In genomic region chr4:6322761-6323566, GRCh38 we compare ENCODE assay signal across 1 cellular context.
TF ChIP-seq lines count a peak whose summit lies in the region.

No MANE protein-coding gene starts in this region.

TF ChIP-seq in HepG2, 621 proteins besides CTCF, POLR2A, EP300 and RAD21 (continued from another document and continues in another):
- TF ChIP-seq KLF12 (CRISPR knock-in tag; IDR thresholded peaks at IDR 0.05; ENCODE audit: borderline replicate concordance) = no peak
- no peak for TF ChIP-seq KLF6 (CRISPR knock-in tag; IDR thresholded peaks at IDR 0.05)
- TF ChIP-seq IRF2 (CRISPR knock-in tag; IDR thresholded peaks at IDR 0.05) = peak; percentile 33; the same call in 1 of the 2 replicates
- TF ChIP-seq IKZF4 (CRISPR knock-in tag; IDR thresholded peaks at IDR 0.05; ENCODE audit: borderline replicate concordance, low read depth, not compliant biosample characterization) = no peak
- TF ChIP-seq ZNF550 (CRISPR knock-in tag; IDR thresholded peaks at IDR 0.05; ENCODE audit: borderline replicate concordance) = no peak
- TF ChIP-seq EED (CRISPR knock-in tag; IDR thresholded peaks at IDR 0.05) = no peak
- TF ChIP-seq LCORL (IDR thresholded peaks at IDR 0.05) = no peak
- peak; percentile 60; the same call in 1 of the 2 replicates for TF ChIP-seq LCORL (CRISPR knock-in tag; IDR thresholded peaks at IDR 0.05)
- no peak for TF ChIP-seq SRSF4 (IDR thresholded peaks at IDR 0.05; ENCODE audit: low read depth, low read length, poor library complexity, severe bottlenecking)
- no peak for TF ChIP-seq PLSCR1 (CRISPR knock-in tag; IDR thresholded peaks at IDR 0.05; ENCODE audit: borderline replicate concordance)
- TF ChIP-seq ETV6 (CRISPR knock-in tag; conservative IDR thresholded peaks at IDR 0.05) = no peak
- TF ChIP-seq YY1 (IDR thresholded peaks at IDR 0.05; ENCODE audit: insufficient read depth, insufficient replicate concordance, low read depth, low read length) = peak; percentile 10
- TF ChIP-seq NCOA2 (CRISPR knock-in tag; IDR thresholded peaks at IDR 0.05) = peak; percentile 78; the same call in 1 of the 2 replicates
- no peak for TF ChIP-seq SCMH1 (CRISPR knock-in tag; IDR thresholded peaks at IDR 0.05; ENCODE audit: borderline replicate concordance)
- TF ChIP-seq NR0B2 (CRISPR knock-in tag; IDR thresholded peaks at IDR 0.05) = no peak; the same call in 1 of the 2 replicates
- TF ChIP-seq TFDP1 (CRISPR knock-in tag; IDR thresholded peaks at IDR 0.05; ENCODE audit: borderline replicate concordance) = no peak
- TF ChIP-seq ZNF691 (CRISPR knock-in tag; IDR thresholded peaks at IDR 0.05; ENCODE audit: borderline replicate concordance, low read depth) = no peak
- TF ChIP-seq ZNF614 (CRISPR knock-in tag; IDR thresholded peaks at IDR 0.05; ENCODE audit: borderline replicate concordance) = no peak
- TF ChIP-seq KAT8 (CRISPR knock-in tag; IDR thresholded peaks at IDR 0.05) = peak; percentile 53; the same call in 1 of the 2 replicates
- no peak for TF ChIP-seq ZNF629 (CRISPR knock-in tag; conservative IDR thresholded peaks at IDR 0.05)
- TF ChIP-seq ZNF724P (CRISPR knock-in tag; IDR thresholded peaks at IDR 0.05; ENCODE audit: borderline replicate concordance) = no peak; the same call in 1 of the 2 replicates
- TF ChIP-seq ZNF589 (CRISPR knock-in tag; conservative IDR thresholded peaks at IDR 0.05) = peak; percentile 72
- TF ChIP-seq HBP1 (CRISPR knock-in tag; IDR thresholded peaks at IDR 0.05; ENCODE audit: low read depth) = no peak
- no peak; the same call in 1 of the 2 replicates for TF ChIP-seq ZNF317 (CRISPR knock-in tag; IDR thresholded peaks at IDR 0.05)
- TF ChIP-seq NR2C2 (CRISPR knock-in tag; IDR thresholded peaks at IDR 0.05; ENCODE audit: borderline replicate concordance) = no peak; the same call in 1 of the 2 replicates
- peak; percentile 82; the same call in 1 of the 2 replicates for TF ChIP-seq ZNF431 (CRISPR knock-in tag; IDR thresholded peaks at IDR 0.05; ENCODE audit: borderline replicate concordance, low read depth)
- no peak for TF ChIP-seq ZNF225 (CRISPR knock-in tag; IDR thresholded peaks at IDR 0.05)
- 0 out of 2 replicates have a peak, but pooled peaks have one; percentile 33 for TF ChIP-seq AKAP8 (CRISPR knock-in tag; IDR thresholded peaks at IDR 0.05)
- peak; percentile 53; the same call in 1 of the 2 replicates for TF ChIP-seq TBX2 (CRISPR knock-in tag; IDR thresholded peaks at IDR 0.05; ENCODE audit: borderline replicate concordance)
- no peak for TF ChIP-seq KLF15 (CRISPR knock-in tag; IDR thresholded peaks at IDR 0.05; ENCODE audit: borderline replicate concordance)
- TF ChIP-seq HMG20A (CRISPR knock-in tag; IDR thresholded peaks at IDR 0.05; ENCODE audit: borderline replicate concordance) = peak; percentile 73; the same call in 1 of the 2 replicates
- no peak for TF ChIP-seq AFF4 (CRISPR knock-in tag; IDR thresholded peaks at IDR 0.05)
- no peak for TF ChIP-seq ZNF337 (CRISPR knock-in tag; IDR thresholded peaks at IDR 0.05; ENCODE audit: borderline replicate concordance, low read depth)
- no peak for TF ChIP-seq HOXA5 (CRISPR knock-in tag; IDR thresholded peaks at IDR 0.05)
- no peak for TF ChIP-seq HNRNPH1 (optimal IDR thresholded peaks at IDR 0.05; ENCODE audit: low read depth, low read length)
- peak; percentile 85 for TF ChIP-seq PHF21A (CRISPR knock-in tag; IDR thresholded peaks at IDR 0.05)
- TF ChIP-seq ZNF720 (CRISPR knock-in tag; IDR thresholded peaks at IDR 0.05) = no peak
- TF ChIP-seq ZFP1 (CRISPR knock-in tag; IDR thresholded peaks at IDR 0.05) = no peak
- TF ChIP-seq CHCHD3 (CRISPR knock-in tag; IDR thresholded peaks at IDR 0.05) = no peak
- no peak for TF ChIP-seq KDM1A (CRISPR knock-in tag; IDR thresholded peaks at IDR 0.05)
- TF ChIP-seq MTF2 (CRISPR knock-in tag; IDR thresholded peaks at IDR 0.05; ENCODE audit: borderline replicate concordance) = no peak
- TF ChIP-seq MBD4 (IDR thresholded peaks at IDR 0.05; ENCODE audit: borderline replicate concordance, low read length) = no peak
- TF ChIP-seq ZNF75D (CRISPR knock-in tag; IDR thresholded peaks at IDR 0.05; ENCODE audit: borderline replicate concordance) = no peak
- TF ChIP-seq ATAD3A (CRISPR knock-in tag; IDR thresholded peaks at IDR 0.05) = no peak
- TF ChIP-seq ZKSCAN5 (CRISPR knock-in tag; IDR thresholded peaks at IDR 0.05) = no peak
- TF ChIP-seq JUND (CRISPR knock-in tag; IDR thresholded peaks at IDR 0.05) = no peak
- peak; percentile 28 for TF ChIP-seq PHF5A (CRISPR knock-in tag; IDR thresholded peaks at IDR 0.05; ENCODE audit: low read depth, unreplicated experiment)
- no peak for TF ChIP-seq DZIP1 (CRISPR knock-in tag; IDR thresholded peaks at IDR 0.05)
- no peak for TF ChIP-seq ZNF703 (CRISPR knock-in tag; IDR thresholded peaks at IDR 0.05; ENCODE audit: borderline replicate concordance)
- no peak for TF ChIP-seq HDAC6 (IDR thresholded peaks at IDR 0.05; ENCODE audit: low read depth, low read length)
- no peak for TF ChIP-seq IKZF1 (IDR thresholded peaks at IDR 0.05)
- TF ChIP-seq ZNF333 (CRISPR knock-in tag; IDR thresholded peaks at IDR 0.05; ENCODE audit: borderline replicate concordance) = no peak
- peak; percentile 28; the same call in 1 of the 2 replicates for TF ChIP-seq ZNF350 (CRISPR knock-in tag; IDR thresholded peaks at IDR 0.05; ENCODE audit: borderline replicate concordance, low read depth)
- TF ChIP-seq IKZF5 (CRISPR knock-in tag; IDR thresholded peaks at IDR 0.05) = peak; percentile 71
- no peak for TF ChIP-seq MTA3 (CRISPR knock-in tag; IDR thresholded peaks at IDR 0.05)
- no peak for TF ChIP-seq PCBP2 (optimal IDR thresholded peaks at IDR 0.05; ENCODE audit: low read depth, low read length, poor library complexity, severe bottlenecking)
- TF ChIP-seq SMAD1 (CRISPR knock-in tag; IDR thresholded peaks at IDR 0.05; ENCODE audit: borderline replicate concordance, low read depth) = no peak
- TF ChIP-seq SOX6 (IDR thresholded peaks at IDR 0.05) = no peak
- peak; percentile 86 for TF ChIP-seq SOX6 (CRISPR knock-in tag; IDR thresholded peaks at IDR 0.05)
- TF ChIP-seq ZNF205 (CRISPR knock-in tag; IDR thresholded peaks at IDR 0.05) = no peak
- TF ChIP-seq ZNF354B (CRISPR knock-in tag; IDR thresholded peaks at IDR 0.05) = no peak
- TF ChIP-seq BATF2 (CRISPR knock-in tag; IDR thresholded peaks at IDR 0.05) = no peak
- TF ChIP-seq GABPA (IDR thresholded peaks at IDR 0.05; ENCODE audit: low read depth, low read length) = no peak
- peak; percentile 70 for TF ChIP-seq GABPA (CRISPR knock-in tag; IDR thresholded peaks at IDR 0.05; ENCODE audit: low read depth)
- no peak for TF ChIP-seq U2AF2 (IDR thresholded peaks at IDR 0.05; ENCODE audit: low read depth, low read length)
- no peak for TF ChIP-seq ZNF616 (CRISPR knock-in tag; IDR thresholded peaks at IDR 0.05; ENCODE audit: low read depth)
